ENCODE assay signal across 9 cellular contexts in the genomic region with DNA sequence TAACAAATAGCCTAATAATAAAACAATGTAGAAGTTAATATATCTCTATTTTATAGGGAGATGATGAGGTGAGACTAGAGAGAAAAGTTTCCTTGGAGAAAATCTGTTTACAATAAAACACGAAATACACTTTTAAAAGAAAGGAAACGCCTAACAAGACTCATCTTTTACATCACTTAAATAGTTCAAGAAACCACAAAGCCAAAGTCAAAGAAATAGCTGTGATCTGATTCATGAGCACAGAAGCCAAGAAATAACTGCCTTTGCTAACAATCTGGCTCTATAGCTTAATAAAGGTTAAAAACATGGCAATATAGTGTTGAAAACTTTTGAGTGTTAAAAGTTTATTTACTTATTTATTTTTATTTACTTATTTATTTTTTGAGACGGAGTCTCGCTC.
DNase-seq lines count a peak whose midpoint lies in the region; ATAC-seq and TF ChIP-seq lines count a peak whose summit lies in the region.
"Had no signal": no experiment of that assay in that cellular context is flagged by ENCODE, and none has a peak within 500 bp of the region (broad histone marks: within the 10 kb centered on the region; RNA-seq: fewer than 3 reads in every experiment).

No MANE protein-coding gene starts in this region.

- H2AFZ ChIP-seq in PC-9 (no peak overlapping the region), OCI-LY7 (ENCODE audit: low read length) (no peak overlapping the region)

- POLR2A ChIA-PET in PC-9 (lab: Charles Lee; ENCODE audit: unreplicated experiment), result interaction anchor here (0.5 kb wide), 1 partner anchor 21 kb away, joined by 3 read pairs; no protein-coding TSS in a partner anchor
- POLR2A ChIA-PET in OCI-LY7 (lab: Charles Lee), result interaction anchor here (1.2 kb wide), 1 partner anchor 13 kb away, joined by 3 read pairs; no protein-coding TSS in a partner anchor

- peaks cover 41% of the 10 kb centered on the region for H3F3A ChIP-seq in PC-9 (ENCODE audit: insufficient read depth, low read depth)

- no peaks in the 10 kb centered on the region for H4K20me1 ChIP-seq in PC-9 (ENCODE audit: insufficient read depth)
- H4K20me1 ChIP-seq in OCI-LY7 (ENCODE audit: insufficient read depth, low read length), result no peaks in the 10 kb centered on the region

- H3K9me3 ChIP-seq in PC-9 (ENCODE audit: insufficient read depth, low read depth), result no peaks in the 10 kb centered on the region
- H3K9me3 ChIP-seq in gastrocnemius medialis, result no peaks in the 10 kb centered on the region
- no peaks in the 10 kb centered on the region for H3K9me3 ChIP-seq in OCI-LY7 (ENCODE audit: low read length)

- intact Hi-C loops in PC-9 (cut with micrococcal nuclease; ENCODE audit: unreplicated experiment), result loop anchor here (2.0 kb wide), 1 partner anchor 15 kb away; no protein-coding TSS in a partner anchor
- intact Hi-C loops in gastrocnemius medialis (cut with DNase I; ENCODE audit: low total_unique reads), result loop anchor here (5.0 kb wide), 1 partner anchor 49 kb away; no protein-coding TSS in a partner anchor
- intact Hi-C loops in OCI-LY7 (cut with micrococcal nuclease; ENCODE audit: unreplicated experiment), result no loop called here

- ATAC-seq in gastrocnemius medialis, result peak; percentile 61 to 75

- H3K36me3 ChIP-seq in PC-9 (ENCODE audit: low read depth) (no peaks in the 10 kb centered on the region), gastrocnemius medialis (no peaks in the 10 kb centered on the region), OCI-LY7 (ENCODE audit: insufficient read depth, low read length) (peaks cover 11% of the 10 kb centered on the region; the same call in 1 of the 2 replicates)

- H3K9me2 ChIP-seq in PC-9 (ENCODE audit: insufficient read depth) (no peaks in the 10 kb centered on the region), OCI-LY7 (ENCODE audit: insufficient read depth, low read length) (no peaks in the 10 kb centered on the region)

- DNase-seq in ELR (ENCODE audit: low read depth) (peak; percentile 97), PC-9 (peak in 1 of 2 experiments; percentile 95), epithelial cell of proximal tubule (ENCODE audit: low read depth) (peak; percentile 90), gastrocnemius medialis (no peak), COLO668 (lab: John Stamatoyannopoulos, UW; ENCODE audit: unreplicated experiment) (no peak), OCI-LY7 (ENCODE audit: low spot score) (no peak)
- no peak for DNase-seq in stimulated activated CD4-positive, alpha-beta T cell treated with anti-CD3 and anti-CD28 coated beads, Interleukin-4, amount 100 ng/mL, for 24 hours
- DNase-seq in activated CD4-positive, CD25-positive, alpha-beta regulatory T cell (lab: John Stamatoyannopoulos, UW), result no peak
- DNase-seq: immature natural killer cell had no signal

- H3K27me3 ChIP-seq in PC-9 (ENCODE audit: insufficient read depth, low read depth), result no peaks in the 10 kb centered on the region
- H3K27me3 ChIP-seq in gastrocnemius medialis, result no peaks in the 10 kb centered on the region

- BruUV-seq in PC-9 (replicated peaks; lab: Mats Ljungman, UMichigan), result no TSS peak
- BruUV-seq in OCI-LY7 (replicated peaks; lab: Mats Ljungman, UMichigan), result no TSS peak

- in situ Hi-C loops in gastrocnemius medialis (cut with MboI; ENCODE audit: low sequenced_read_pairs in 4 of 4), result no loop called here

- H3K4me2 ChIP-seq in PC-9 (peak overlapping the region; percentile 85), OCI-LY7 (ENCODE audit: low read length) (no peak overlapping the region)

- CTCF ChIA-PET in PC-9 (lab: Charles Lee) (interaction anchor here (0.7 to 1.4 kb wide), 2 partner anchors 22 to 38 kb away, joined by 3 read pairs; no protein-coding TSS in a partner anchor), OCI-LY7 (lab: Charles Lee; ENCODE audit: unreplicated experiment) (no interaction called here)

- TF ChIP-seq CTCF in PC-9 (conservative IDR thresholded peaks at IDR 0.05), result no peak
- TF ChIP-seq CTCF in epithelial cell of proximal tubule (conservative IDR thresholded peaks at IDR 0.05; ENCODE audit: low read depth, low read length), result no peak
- TF ChIP-seq CTCF in gastrocnemius medialis (IDR thresholded peaks at IDR 0.05 in 4 of 5, conservative IDR thresholded peaks at IDR 0.05 in 1 of 5), result no peak
- TF ChIP-seq CTCF in OCI-LY7 (conservative IDR thresholded peaks at IDR 0.05; ENCODE audit: low read length), result no peak

- no peak for TF ChIP-seq POLR2A in gastrocnemius medialis (IDR thresholded peaks at IDR 0.05)

- H3K4me1 ChIP-seq in PC-9 (replicated peaks; ENCODE audit: insufficient read depth) (peaks cover 45% of the 10 kb centered on the region), gastrocnemius medialis (peaks cover 2 to 6% of the 10 kb centered on the region in 2 donors), OCI-LY7 (ENCODE audit: insufficient read depth, low read length, poor library complexity, severe bottlenecking) (no peaks in the 10 kb centered on the region)

- peaks cover 66% of the 10 kb centered on the region for H3K79me2 ChIP-seq in PC-9 (ENCODE audit: low read depth)
- H3K79me2 ChIP-seq in OCI-LY7 (ENCODE audit: insufficient read depth, low read depth, low read length), result no peaks in the 10 kb centered on the region

- H3K27ac ChIP-seq in PC-9, result peak overlapping the region; percentile 94
- peak overlapping the region; percentile 6 to 58 (median 31) for H3K27ac ChIP-seq in gastrocnemius medialis
- no peak overlapping the region for H3K27ac ChIP-seq in OCI-LY7 (ENCODE audit: low read depth, low read length, poor library complexity, severe bottlenecking)

- H3K4me3 ChIP-seq in PC-9, result peak overlapping the region; percentile 55
- peak overlapping the region; percentile 74 for H3K4me3 ChIP-seq in epithelial cell of proximal tubule (ENCODE audit: low read depth, low read length)
- H3K4me3 ChIP-seq in gastrocnemius medialis, result no peak overlapping the region
- H3K4me3 ChIP-seq in OCI-LY7 (ENCODE audit: low read depth, low read length, poor library complexity, severe bottlenecking), result no peak overlapping the region

Comparison
In these comparisons a context has a peak if more than half of its experiments do, and no peak if none do; other contexts are left out.
1. DNase-seq: peak in ELR (single experiment) and epithelial cell of proximal tubule (single experiment); none in gastrocnemius medialis (0 of 2), COLO668 (single experiment), stimulated activated CD4-positive, alpha-beta T cell treated with anti-CD3 and anti-CD28 coated beads, Interleukin-4, amount 100 ng/mL, for 24 hours (single experiment), activated CD4-positive, CD25-positive, alpha-beta regulatory T cell (0 of 4) and OCI-LY7 (single experiment).
2. H3K4me3 ChIP-seq: peak in PC-9 (single experiment) and epithelial cell of proximal tubule (single experiment); none in gastrocnemius medialis (0 of 4) and OCI-LY7 (single experiment).